In the genomic region with DNA sequence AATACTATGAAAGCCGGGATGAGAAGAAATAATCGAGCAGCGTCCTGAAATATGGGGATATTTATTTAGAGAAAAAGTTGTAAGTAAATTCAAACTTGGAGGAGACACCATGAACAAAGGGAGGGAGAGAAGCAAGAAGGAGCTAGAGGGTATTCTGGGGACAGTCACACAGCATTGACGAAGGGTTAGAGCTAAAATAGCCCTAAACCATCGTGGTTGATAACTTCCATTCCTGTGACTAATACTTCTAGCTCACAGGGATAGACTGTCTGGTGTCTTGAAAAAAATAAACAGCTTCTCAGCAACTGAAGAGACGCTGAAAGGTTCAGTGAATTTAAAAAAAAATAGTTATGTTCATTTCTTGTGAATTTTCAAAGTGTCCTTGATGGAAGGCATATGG, we compare ENCODE assay signal across 35 cellular contexts.
DNase-seq lines count a peak whose midpoint lies in the region; ATAC-seq and TF ChIP-seq lines count a peak whose summit lies in the region.
"Had no signal": no experiment of that assay in that cellular context is flagged by ENCODE, and none has a peak within 500 bp of the region (broad histone marks: within the 10 kb centered on the region; RNA-seq: fewer than 3 reads in every experiment).

No MANE protein-coding gene starts in this region.

- no peaks in the 10 kb centered on the region for H3K27me3 Mint-ChIP-seq in type B pancreatic cell
- H3K27me3 Mint-ChIP-seq: activated CD4-positive, alpha-beta T cell treated with anti-CD3 and anti-CD28 coated beads, Interleukin-2, amount 10 ng/mL, durations not matched to agents 24 days and 14 days had no signal

- no peak overlapping the region for H2AFZ ChIP-seq in fibroblast of lung (ENCODE audit: low read length)

- H3K27me3 ChIP-seq in heart right ventricle: no peaks in the 10 kb centered on the region
- H3K27me3 ChIP-seq in fibroblast of lung (ENCODE audit: control insufficient read depth, insufficient read depth, low read length): no peaks in the 10 kb centered on the region
- no peaks in the 10 kb centered on the region for H3K27me3 ChIP-seq in ascending aorta
- H3K27me3 ChIP-seq in breast epithelium: no peaks in the 10 kb centered on the region
- H3K27me3 ChIP-seq: foreskin keratinocyte, vagina had no signal

- intact Hi-C loops in heart right ventricle (cut with DNase I) (no loop called here), Right ventricle myocardium inferior (cut with DNase I) (no loop called here), ascending aorta (cut with DNase I) (no loop called here), breast epithelium (cut with DNase I; ENCODE audit: low total_unique reads) (no loop called here)

- H3K4me1 ChIP-seq in heart right ventricle (peaks cover 0 to 35% (median 13%) of the 10 kb centered on the region in 9 donors), fibroblast of lung (ENCODE audit: control insufficient read depth, extremely low read depth, insufficient read depth, low read length) (no peaks in the 10 kb centered on the region), ascending aorta (no peaks in the 10 kb centered on the region), breast epithelium (no peaks in the 10 kb centered on the region)
- H3K4me1 ChIP-seq: A549, foreskin keratinocyte, psoas muscle, vagina had no signal

- no peaks in the 10 kb centered on the region for H4K20me1 ChIP-seq in fibroblast of lung (ENCODE audit: control insufficient read depth, extremely low read depth, insufficient read depth, low read length)

- H3K27ac Mint-ChIP-seq in type B pancreatic cell: no peak overlapping the region
- H3K27ac Mint-ChIP-seq: activated CD4-positive, alpha-beta T cell treated with anti-CD3 and anti-CD28 coated beads, Interleukin-2, amount 10 ng/mL, durations not matched to agents 24 days and 14 days; activated naive CD4-positive, alpha-beta T cell treated with anti-CD3 and anti-CD28 coated beads, Interleukin-2, amount 50 U/mL, for 24 hours; activated T-helper 2 cell treated with anti-CD3 and anti-CD28 coated beads, Interferon-gamma antibody, Interleukin-2, Interleukin-4, amounts not matched to agents 10 μg/mL and 5 μg/mL and 100 μg/mL, durations not matched to agents 14 hours and 24 hours and 36 hours; CD4-positive, alpha-beta memory T cell; memory B cell; WTC11 had no signal

- no peak for TF ChIP-seq POLR2A in breast epithelium (IDR thresholded peaks at IDR 0.05)

- no peak overlapping the region for H3K9ac ChIP-seq in fibroblast of lung (ENCODE audit: insufficient read depth, low read length)

- H3K4me3 Mint-ChIP-seq in type B pancreatic cell: peak overlapping the region; percentile 23
- H3K4me3 Mint-ChIP-seq: activated CD4-positive, alpha-beta T cell treated with anti-CD3 and anti-CD28 coated beads, Interleukin-2, amount 10 ng/mL, durations not matched to agents 24 days and 14 days; activated naive CD4-positive, alpha-beta T cell treated with anti-CD3 and anti-CD28 coated beads, Interleukin-2, amount 50 U/mL, for 24 hours; CD4-positive, alpha-beta memory T cell; memory B cell; WTC11 had no signal

- peaks cover 19% of the 10 kb centered on the region for H3K4me1 Mint-ChIP-seq in type B pancreatic cell (ENCODE audit: unreplicated experiment)
- H3K4me1 Mint-ChIP-seq: activated CD4-positive, alpha-beta T cell treated with anti-CD3 and anti-CD28 coated beads, Interleukin-2, amount 10 ng/mL, durations not matched to agents 24 days and 14 days; activated naive CD4-positive, alpha-beta T cell treated with anti-CD3 and anti-CD28 coated beads, Interleukin-2, amount 50 U/mL, for 24 hours; CD4-positive, alpha-beta memory T cell; memory B cell; WTC11 had no signal

- H3K4me3 ChIP-seq in heart right ventricle: no peak overlapping the region
- peak overlapping the region in 1 of 4 experiments; percentile 28 for H3K4me3 ChIP-seq in fibroblast of lung (replicated peaks in 1 of 4; ENCODE audit: control extremely low read depth in 1 of 4, insufficient read depth in 1 of 4, low read depth in 3 of 4, low read length in 4 of 4)
- H3K4me3 ChIP-seq in ascending aorta: no peak overlapping the region
- no peak overlapping the region for H3K4me3 ChIP-seq in breast epithelium
- H3K4me3 ChIP-seq: A549, HAP-1, psoas muscle, skin epidermis, thoracic aorta, vagina had no signal

- no peaks in the 10 kb centered on the region for H3K9me3 ChIP-seq in heart right ventricle
- H3K9me3 ChIP-seq in fibroblast of lung (ENCODE audit: control insufficient read depth, insufficient read depth, low read depth, low read length): no peaks in the 10 kb centered on the region
- H3K9me3 ChIP-seq in ascending aorta: no peaks in the 10 kb centered on the region
- no peaks in the 10 kb centered on the region for H3K9me3 ChIP-seq in breast epithelium
- H3K9me3 ChIP-seq: A549, HAP-1, psoas muscle, thoracic aorta, vagina had no signal

- no peaks in the 10 kb centered on the region for H3K36me3 Mint-ChIP-seq in type B pancreatic cell
- H3K36me3 Mint-ChIP-seq: activated naive CD4-positive, alpha-beta T cell treated with anti-CD3 and anti-CD28 coated beads, Interleukin-2, amount 50 U/mL, for 24 hours; CD4-positive, alpha-beta memory T cell; memory B cell; WTC11 had no signal

- ATAC-seq in heart right ventricle: peak in 7 of 8 donors; percentile 19 to 82 (median 61)
- no peak for ATAC-seq in Right ventricle myocardium inferior
- ATAC-seq: A549; esophagus mucosa; foreskin keratinocyte; Panc1; psoas muscle; stimulated activated naive CD8-positive, alpha-beta T cell treated with anti-CD3 and anti-CD28 coated beads, Interleukin-15, Interleukin-2, amounts not matched to agents 100 U/mL and 50 U/mL, for 24 hours; WTC11 had no signal

- peak overlapping the region; percentile 42 to 78 (median 64) for H3K27ac ChIP-seq in heart right ventricle
- no peak overlapping the region for H3K27ac ChIP-seq in fibroblast of lung (ENCODE audit: insufficient read depth, low read length)
- H3K27ac ChIP-seq in ascending aorta: no peak overlapping the region
- H3K27ac ChIP-seq in breast epithelium: no peak overlapping the region
- H3K27ac ChIP-seq: A549, foreskin keratinocyte, psoas muscle, skin epidermis, thoracic aorta, vagina had no signal

- WGBS in heart right ventricle, 2 donors: 62 to 64% methylated on average over 6 of the region's 6 CpGs

- H3K36me3 ChIP-seq in heart right ventricle: no peaks in the 10 kb centered on the region
- H3K36me3 ChIP-seq in fibroblast of lung (ENCODE audit: control insufficient read depth, insufficient read depth, low read length): no peaks in the 10 kb centered on the region
- H3K36me3 ChIP-seq in ascending aorta: no peaks in the 10 kb centered on the region
- no peaks in the 10 kb centered on the region for H3K36me3 ChIP-seq in breast epithelium
- H3K36me3 ChIP-seq: HAP-1, thoracic aorta, vagina had no signal

- TF ChIP-seq CTCF in heart right ventricle (IDR thresholded peaks at IDR 0.05) (no peak), fibroblast of lung (conservative IDR thresholded peaks at IDR 0.05 in 1 of 2, IDR thresholded peaks at IDR 0.05 in 1 of 2; ENCODE audit: low read depth in 1 of 2, low read length in 2 of 2) (no peak), type B pancreatic cell (conservative IDR thresholded peaks at IDR 0.05) (no peak), ascending aorta (IDR thresholded peaks at IDR 0.05) (no peak), breast epithelium (IDR thresholded peaks at IDR 0.05) (no peak)

- H3K4me2 ChIP-seq in fibroblast of lung (ENCODE audit: extremely low read depth, insufficient read depth, low read length): peak overlapping the region; percentile 4
- H3K4me2 ChIP-seq: A549 had no signal

- H3K9me3 Mint-ChIP-seq in type B pancreatic cell: no peaks in the 10 kb centered on the region
- H3K9me3 Mint-ChIP-seq: activated CD4-positive, alpha-beta T cell treated with anti-CD3 and anti-CD28 coated beads, Interleukin-2, amount 10 ng/mL, durations not matched to agents 24 days and 14 days; activated T-helper 2 cell treated with anti-CD3 and anti-CD28 coated beads, Interferon-gamma antibody, Interleukin-2, Interleukin-4, amounts not matched to agents 10 μg/mL and 5 μg/mL and 100 μg/mL, durations not matched to agents 14 hours and 24 hours and 36 hours; memory B cell; WTC11 had no signal

- H3K79me2 ChIP-seq in fibroblast of lung (ENCODE audit: control insufficient read depth, insufficient read depth, low read length): no peaks in the 10 kb centered on the region

- no peak for DNase-seq in heart right ventricle
- DNase-seq in Right ventricle myocardium inferior (ENCODE audit: missing footprints): no peak
- DNase-seq in fibroblast of lung (ENCODE audit: low read depth in 2 of 2): peak in 1 of 2 donors; percentile 59
- peak; percentile 2 for DNase-seq in myocyte (ENCODE audit: low read depth)
- DNase-seq in type B pancreatic cell (ENCODE audit: extremely low spot score, unreplicated experiment): no peak
- no peak for DNase-seq in ascending aorta (ENCODE audit: low spot score in 2 of 2)
- DNase-seq in NCI-H1048 (lab: John Stamatoyannopoulos, UW): no peak
- no peak for DNase-seq in breast epithelium (ENCODE audit: low spot score in 2 of 2)
- DNase-seq: activated CD4-positive, alpha-beta T cell treated with anti-CD3 and anti-CD28 coated beads, Interleukin-2, amount 10 ng/mL, durations not matched to agents 24 days and 14 days; activated CD8-positive, alpha-beta memory T cell treated with anti-CD3 and anti-CD28 coated beads for 24 hours; activated T-cell treated with anti-CD3 and anti-CD28 coated beads for 4 hours; anterior cingulate cortex; CD4-positive, alpha-beta memory T cell; foreskin keratinocyte; Kasumi-1; NCI-H1436; NCI-H2081 treated with DMSO at 0.1 percent for 48 hours; NCI-H345; nucleus accumbens; psoas muscle; SHP77 treated with DMSO at 0.1 percent for 48 hours; stimulated activated CD4-positive, alpha-beta T cell treated with anti-CD3 and anti-CD28 coated beads, Interleukin-1b, Interleukin-23, amount 100 ng/mL, for 48 hours; stimulated activated naive CD8-positive, alpha-beta T cell treated with anti-CD3 and anti-CD28 coated beads, Interleukin-15, Interleukin-2, amounts not matched to agents 100 U/mL and 50 U/mL, for 24 hours; T-helper 9 cell had no signal

Comparison
In these comparisons a context has a peak if more than half of its experiments do, and no peak if none do; other contexts are left out.
1. H3K27ac ChIP-seq: peak in heart right ventricle (10 of 10); none in fibroblast of lung (single experiment), ascending aorta (0 of 2) and breast epithelium (0 of 2).